In the genomic region with DNA sequence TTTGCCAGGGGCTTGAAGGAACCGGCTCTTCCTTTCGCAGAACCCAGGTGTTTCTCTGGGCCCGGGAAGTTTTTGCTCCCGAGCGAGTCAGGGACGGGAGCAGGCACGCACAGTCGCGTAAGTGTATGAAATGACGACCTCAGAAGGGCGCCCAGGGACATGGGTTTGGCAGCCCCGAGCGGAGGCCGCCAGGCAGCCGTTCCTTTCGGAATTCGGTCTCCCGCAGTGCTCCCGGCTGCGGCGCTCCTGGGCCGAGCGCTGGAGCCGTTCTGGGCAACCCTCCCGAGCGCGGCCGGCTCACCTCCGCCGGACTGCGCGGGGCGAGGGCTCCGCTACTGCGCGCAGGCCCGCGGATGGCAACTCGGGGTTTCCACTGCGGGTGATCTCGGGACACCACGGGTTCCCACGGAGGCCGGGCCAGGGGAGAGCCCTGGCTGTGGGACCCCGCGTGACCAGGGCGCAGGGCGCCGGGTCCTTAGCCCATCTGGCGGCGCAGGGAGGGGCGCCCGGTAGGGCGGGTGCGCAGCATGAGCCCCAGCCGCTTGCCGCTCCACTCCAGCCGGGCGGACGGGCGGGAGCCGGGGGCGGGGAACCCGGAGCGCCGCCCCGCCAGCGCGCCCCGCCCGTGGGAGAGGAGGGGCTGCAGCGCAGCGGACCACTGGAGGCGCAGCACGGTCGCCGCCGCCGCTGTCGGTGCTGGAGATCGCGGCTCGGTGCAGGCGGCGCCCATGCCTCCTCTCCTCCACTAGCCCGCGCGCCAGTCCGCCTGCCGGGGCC, we compare ENCODE assay signal across 7 cellular contexts. TPM values are rescaled to one million over a fixed set of nuclear protein-coding genes. Genes with fewer than 3 reads are reported as not detected.
DNase-seq lines count a peak whose midpoint lies in the region; ATAC-seq, FAIRE-seq and TF ChIP-seq lines count a peak whose summit lies in the region.

Gene OSBPL6, plus strand, starts transcription at position 690 of the 777 bp plus-strand sequence. CDS start 111,673 bp downstream, outside the sequence.

- H3K4me1 ChIP-seq in small intestine (ENCODE audit: control insufficient read depth in 2 of 2, insufficient read depth in 1 of 2, low read depth in 1 of 2, low read length in 1 of 2) = peaks cover 0 to 2% of the 10 kb centered on the region in 2 donors

- no peaks in the 10 kb centered on the region for H3K9me3 ChIP-seq in small intestine (ENCODE audit: control insufficient read depth, low read depth)

- WGBS in small intestine, 3 donors = 0 to 1% (median 0%) methylated on average over 61 to 90 of the region's 90 CpGs

- TF ChIP-seq CTCF in bronchial epithelial cell (IDR thresholded peaks at IDR 0.05; ENCODE audit: insufficient read depth, low read length, severe bottlenecking) = peak; percentile 6

- FAIRE-seq in bronchial epithelial cell (lab: Jason Lieb, UNC) (no peak), small intestine (lab: Jason Lieb, UNC) (no peak)

- ATAC-seq in GM18502 (IDR thresholded peaks at IDR 0.05; ENCODE audit: poor library complexity, unreplicated experiment) = peak; percentile 94
- ATAC-seq in HG02870 (IDR thresholded peaks at IDR 0.05; ENCODE audit: unreplicated experiment) = peak; percentile 80

- peak within 1 kb of the TSS; percentile 95 for H3K4me3 ChIP-seq in bronchial epithelial cell (ENCODE audit: low read depth, low read length)
- peak within 1 kb of the TSS; percentile 56 to 58 for H3K4me3 ChIP-seq in small intestine (ENCODE audit: low read depth in 1 of 2, low read length in 2 of 2)

- H3K27ac ChIP-seq in small intestine (ENCODE audit: low read depth in 1 of 2, low read length in 1 of 2) = peak within 1 kb of the TSS; percentile 44 to 88

- no peaks in the 10 kb centered on the region for H3K36me3 ChIP-seq in bronchial epithelial cell (ENCODE audit: control insufficient read depth, insufficient read depth, low read length)
- no peaks in the 10 kb centered on the region for H3K36me3 ChIP-seq in small intestine (ENCODE audit: control insufficient read depth in 2 of 2, insufficient read depth in 2 of 2, low read length in 2 of 2)

- no peaks in the 10 kb centered on the region for H3K27me3 ChIP-seq in bronchial epithelial cell (ENCODE audit: control insufficient read depth, insufficient read depth, low read length)
- H3K27me3 ChIP-seq in small intestine (ENCODE audit: control insufficient read depth in 2 of 2, insufficient read depth in 2 of 2, low read length in 2 of 2) = peaks cover 0 to 10% of the 10 kb centered on the region in 2 donors

- DNase-seq in NCI-H146 (lab: John Stamatoyannopoulos, UW) = peak; percentile 80
- peak; percentile 90 for DNase-seq in UCSD-AML1 (lab: John Stamatoyannopoulos, UW; ENCODE audit: unreplicated experiment)
- DNase-seq in bronchial epithelial cell (ENCODE audit: low read depth) = peak; percentile 72
- DNase-seq in inferior parietal cortex (ENCODE audit: extremely low spot score) = peak; percentile 65
- peak; percentile 79 for DNase-seq in small intestine

RNA-seq across cellular contexts. Expression of gene OSBPL6, which starts in this region (rescaled TPM):
- total RNA-seq in bronchial epithelial cell = 5.3 and 11.8 TPM in 2 replicates
- 1 to 10 TPM in 2 of 3 donors, under 1 TPM in 1; 0.87 to 1.6 (median 1.4) TPM for polyA plus RNA-seq in small intestine

Comparison
In these comparisons a context has a peak if more than half of its experiments do, and no peak if none do; other contexts are left out.
1. Peak in every context shown above with its lines: DNase-seq, ATAC-seq, H3K4me3 ChIP-seq and H3K27ac ChIP-seq.